In the genomic region with DNA sequence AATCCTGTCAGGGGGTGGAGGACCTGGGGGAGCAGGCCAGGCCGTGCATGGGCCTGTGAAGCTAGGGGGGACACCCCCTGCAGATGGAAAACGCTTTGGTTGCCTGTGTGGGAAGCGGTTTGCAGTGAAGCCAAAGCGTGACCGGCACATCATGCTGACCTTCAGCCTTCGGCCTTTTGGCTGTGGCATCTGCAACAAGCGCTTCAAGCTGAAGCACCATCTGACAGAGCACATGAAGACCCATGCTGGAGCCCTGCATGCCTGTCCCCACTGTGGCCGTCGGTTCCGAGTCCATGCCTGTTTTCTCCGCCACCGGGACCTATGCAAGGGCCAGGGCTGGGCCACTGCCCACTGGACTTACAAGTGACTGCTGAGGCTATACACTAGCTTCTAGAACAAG, we compare ENCODE assay signal across 1 cellular context.
TF ChIP-seq lines count a peak whose summit lies in the region.

No MANE protein-coding gene starts in this region.

TF ChIP-seq in K562, 482 proteins besides CTCF, POLR2A, EP300 and RAD21:
- TF ChIP-seq MYC (IDR thresholded peaks at IDR 0.05; ENCODE audit: low read depth, low read length) (no peak), MYC (CRISPR knock-in tag; IDR thresholded peaks at IDR 0.05; ENCODE audit: borderline replicate concordance, low read depth) (no peak), KDM1A (IDR thresholded peaks at IDR 0.05) (no peak), POLR2G (IDR thresholded peaks at IDR 0.05; ENCODE audit: low read depth, low read length) (0 out of 2 replicates have a peak, but pooled peaks have one; percentile 17), ZNF764 (CRISPR knock-in tag; IDR thresholded peaks at IDR 0.05; ENCODE audit: low read depth) (no peak), RBM25 (IDR thresholded peaks at IDR 0.05; ENCODE audit: low read depth, low read length, severe bottlenecking) (no peak), KLF13 (tag; IDR thresholded peaks at IDR 0.05; ENCODE audit: borderline replicate concordance, low read depth) (no peak), ZFPM2 (CRISPR knock-in tag; IDR thresholded peaks at IDR 0.05) (no peak), CSDE1 (IDR thresholded peaks at IDR 0.05) (no peak), BRF1 (IDR thresholded peaks at IDR 0.05; ENCODE audit: borderline replicate concordance, extremely low read depth, insufficient read length) (no peak), SNRNP70 (optimal IDR thresholded peaks at IDR 0.05; ENCODE audit: low read depth, low read length) (no peak), GTF2A2 (tag; IDR thresholded peaks at IDR 0.05) (no peak), RFX7 (CRISPR knock-in tag; IDR thresholded peaks at IDR 0.05) (no peak), ZFP30 (CRISPR knock-in tag; IDR thresholded peaks at IDR 0.05; ENCODE audit: borderline replicate concordance) (no peak), PTRF (tag; IDR thresholded peaks at IDR 0.05) (no peak), BRD4 (IDR thresholded peaks at IDR 0.05) (no peak), TSC22D4 (tag; IDR thresholded peaks at IDR 0.05) (no peak), KLF6 (CRISPR knock-in tag; IDR thresholded peaks at IDR 0.05; ENCODE audit: borderline replicate concordance) (no peak), HDAC6 (IDR thresholded peaks at IDR 0.05; ENCODE audit: low read depth, low read length) (no peak), FUS (optimal IDR thresholded peaks at IDR 0.05; ENCODE audit: low read depth, low read length) (no peak), KDM5B (IDR thresholded peaks at IDR 0.05; ENCODE audit: insufficient replicate concordance, low read depth, low read length) (peak; percentile 13), CCNT2 (IDR thresholded peaks at IDR 0.05; ENCODE audit: borderline replicate concordance, extremely low read depth, insufficient read length, low read depth, low read length) (no peak), MAFK (IDR thresholded peaks at IDR 0.05; ENCODE audit: low read length) (no peak), RBFOX2 (IDR thresholded peaks at IDR 0.05; ENCODE audit: low read depth, low read length) (peak; percentile 26; the same call in 1 of the 2 replicates), CREB1 (IDR thresholded peaks at IDR 0.05) (no peak), CREB1 (CRISPR knock-in tag; IDR thresholded peaks at IDR 0.05) (no peak), CHD4 (IDR thresholded peaks at IDR 0.05; ENCODE audit: insufficient read depth, insufficient replicate concordance, low read depth, low read length, poor library complexity, severe bottlenecking) (no peak), NR1H2 (CRISPR knock-in tag; IDR thresholded peaks at IDR 0.05) (no peak), CBX3 (IDR thresholded peaks at IDR 0.05; ENCODE audit: borderline replicate concordance in 1 of 2, low read length in 2 of 2) (no peak), NCOA2 (IDR thresholded peaks at IDR 0.05; ENCODE audit: partially characterized antibody in 2 of 2) (no peak), EHMT2 (IDR thresholded peaks at IDR 0.05) (no peak), POLR2AphosphoS5 (IDR thresholded peaks at IDR 0.05; ENCODE audit: control insufficient read depth, insufficient read depth, low read depth, low read length) (0 out of 2 replicates have a peak, but pooled peaks have one; percentile 8), NR3C1 (CRISPR knock-in tag; IDR thresholded peaks at IDR 0.05) (no peak), PPARD (CRISPR knock-in tag; IDR thresholded peaks at IDR 0.05) (no peak)
- TF ChIP-seq, protein P1, sequence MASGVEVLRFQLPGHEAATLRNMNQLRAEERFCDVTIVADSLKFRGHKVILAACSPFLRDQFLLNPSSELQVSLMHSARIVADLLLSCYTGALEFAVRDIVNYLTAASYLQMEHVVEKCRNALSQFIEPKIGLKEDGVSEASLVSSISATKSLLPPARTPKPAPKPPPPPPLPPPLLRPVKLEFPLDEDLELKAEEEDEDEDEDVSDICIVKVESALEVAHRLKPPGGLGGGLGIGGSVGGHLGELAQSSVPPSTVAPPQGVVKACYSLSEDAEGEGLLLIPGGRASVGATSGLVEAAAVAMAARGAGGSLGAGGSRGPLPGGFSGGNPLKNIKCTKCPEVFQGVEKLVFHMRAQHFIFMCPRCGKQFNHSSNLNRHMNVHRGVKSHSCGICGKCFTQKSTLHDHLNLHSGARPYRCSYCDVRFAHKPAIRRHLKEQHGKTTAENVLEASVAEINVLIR (CRISPR knock-in tag; IDR thresholded peaks at IDR 0.05): no peak
- TF ChIP-seq, protein P2, sequence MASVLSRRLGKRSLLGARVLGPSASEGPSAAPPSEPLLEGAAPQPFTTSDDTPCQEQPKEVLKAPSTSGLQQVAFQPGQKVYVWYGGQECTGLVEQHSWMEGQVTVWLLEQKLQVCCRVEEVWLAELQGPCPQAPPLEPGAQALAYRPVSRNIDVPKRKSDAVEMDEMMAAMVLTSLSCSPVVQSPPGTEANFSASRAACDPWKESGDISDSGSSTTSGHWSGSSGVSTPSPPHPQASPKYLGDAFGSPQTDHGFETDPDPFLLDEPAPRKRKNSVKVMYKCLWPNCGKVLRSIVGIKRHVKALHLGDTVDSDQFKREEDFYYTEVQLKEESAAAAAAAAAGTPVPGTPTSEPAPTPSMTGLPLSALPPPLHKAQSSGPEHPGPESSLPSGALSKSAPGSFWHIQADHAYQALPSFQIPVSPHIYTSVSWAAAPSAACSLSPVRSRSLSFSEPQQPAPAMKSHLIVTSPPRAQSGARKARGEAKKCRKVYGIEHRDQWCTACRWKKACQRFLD (CRISPR knock-in tag; IDR thresholded peaks at IDR 0.05): no peak
- TF ChIP-seq, protein P3, sequence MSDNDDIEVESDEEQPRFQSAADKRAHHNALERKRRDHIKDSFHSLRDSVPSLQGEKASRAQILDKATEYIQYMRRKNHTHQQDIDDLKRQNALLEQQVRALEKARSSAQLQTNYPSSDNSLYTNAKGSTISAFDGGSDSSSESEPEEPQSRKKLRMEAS (CRISPR knock-in tag; IDR thresholded peaks at IDR 0.05): no peak
- TF ChIP-seq, protein P4, sequence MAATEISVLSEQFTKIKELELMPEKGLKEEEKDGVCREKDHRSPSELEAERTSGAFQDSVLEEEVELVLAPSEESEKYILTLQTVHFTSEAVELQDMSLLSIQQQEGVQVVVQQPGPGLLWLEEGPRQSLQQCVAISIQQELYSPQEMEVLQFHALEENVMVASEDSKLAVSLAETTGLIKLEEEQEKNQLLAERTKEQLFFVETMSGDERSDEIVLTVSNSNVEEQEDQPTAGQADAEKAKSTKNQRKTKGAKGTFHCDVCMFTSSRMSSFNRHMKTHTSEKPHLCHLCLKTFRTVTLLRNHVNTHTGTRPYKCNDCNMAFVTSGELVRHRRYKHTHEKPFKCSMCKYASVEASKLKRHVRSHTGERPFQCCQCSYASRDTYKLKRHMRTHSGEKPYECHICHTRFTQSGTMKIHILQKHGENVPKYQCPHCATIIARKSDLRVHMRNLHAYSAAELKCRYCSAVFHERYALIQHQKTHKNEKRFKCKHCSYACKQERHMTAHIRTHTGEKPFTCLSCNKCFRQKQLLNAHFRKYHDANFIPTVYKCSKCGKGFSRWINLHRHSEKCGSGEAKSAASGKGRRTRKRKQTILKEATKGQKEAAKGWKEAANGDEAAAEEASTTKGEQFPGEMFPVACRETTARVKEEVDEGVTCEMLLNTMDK (IDR thresholded peaks at IDR 0.05; ENCODE audit: borderline replicate concordance, insufficient read depth, low read depth, low read length, poor library complexity, severe bottlenecking): no peak
- TF ChIP-seq, protein P5, sequence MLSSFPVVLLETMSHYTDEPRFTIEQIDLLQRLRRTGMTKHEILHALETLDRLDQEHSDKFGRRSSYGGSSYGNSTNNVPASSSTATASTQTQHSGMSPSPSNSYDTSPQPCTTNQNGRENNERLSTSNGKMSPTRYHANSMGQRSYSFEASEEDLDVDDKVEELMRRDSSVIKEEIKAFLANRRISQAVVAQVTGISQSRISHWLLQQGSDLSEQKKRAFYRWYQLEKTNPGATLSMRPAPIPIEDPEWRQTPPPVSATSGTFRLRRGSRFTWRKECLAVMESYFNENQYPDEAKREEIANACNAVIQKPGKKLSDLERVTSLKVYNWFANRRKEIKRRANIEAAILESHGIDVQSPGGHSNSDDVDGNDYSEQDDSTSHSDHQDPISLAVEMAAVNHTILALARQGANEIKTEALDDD (IDR thresholded peaks at IDR 0.05): no peak
- TF ChIP-seq, protein P6, sequence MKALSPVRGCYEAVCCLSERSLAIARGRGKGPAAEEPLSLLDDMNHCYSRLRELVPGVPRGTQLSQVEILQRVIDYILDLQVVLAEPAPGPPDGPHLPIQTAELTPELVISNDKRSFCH (CRISPR knock-in tag; IDR thresholded peaks at IDR 0.05): no peak
- TF ChIP-seq, protein P6 (tag; IDR thresholded peaks at IDR 0.05): no peak
- TF ChIP-seq, protein P7, sequence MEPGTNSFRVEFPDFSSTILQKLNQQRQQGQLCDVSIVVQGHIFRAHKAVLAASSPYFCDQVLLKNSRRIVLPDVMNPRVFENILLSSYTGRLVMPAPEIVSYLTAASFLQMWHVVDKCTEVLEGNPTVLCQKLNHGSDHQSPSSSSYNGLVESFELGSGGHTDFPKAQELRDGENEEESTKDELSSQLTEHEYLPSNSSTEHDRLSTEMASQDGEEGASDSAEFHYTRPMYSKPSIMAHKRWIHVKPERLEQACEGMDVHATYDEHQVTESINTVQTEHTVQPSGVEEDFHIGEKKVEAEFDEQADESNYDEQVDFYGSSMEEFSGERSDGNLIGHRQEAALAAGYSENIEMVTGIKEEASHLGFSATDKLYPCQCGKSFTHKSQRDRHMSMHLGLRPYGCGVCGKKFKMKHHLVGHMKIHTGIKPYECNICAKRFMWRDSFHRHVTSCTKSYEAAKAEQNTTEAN (CRISPR knock-in tag; IDR thresholded peaks at IDR 0.05): no peak
- TF ChIP-seq, protein P8, sequence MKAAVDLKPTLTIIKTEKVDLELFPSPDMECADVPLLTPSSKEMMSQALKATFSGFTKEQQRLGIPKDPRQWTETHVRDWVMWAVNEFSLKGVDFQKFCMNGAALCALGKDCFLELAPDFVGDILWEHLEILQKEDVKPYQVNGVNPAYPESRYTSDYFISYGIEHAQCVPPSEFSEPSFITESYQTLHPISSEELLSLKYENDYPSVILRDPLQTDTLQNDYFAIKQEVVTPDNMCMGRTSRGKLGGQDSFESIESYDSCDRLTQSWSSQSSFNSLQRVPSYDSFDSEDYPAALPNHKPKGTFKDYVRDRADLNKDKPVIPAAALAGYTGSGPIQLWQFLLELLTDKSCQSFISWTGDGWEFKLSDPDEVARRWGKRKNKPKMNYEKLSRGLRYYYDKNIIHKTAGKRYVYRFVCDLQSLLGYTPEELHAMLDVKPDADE (conservative IDR thresholded peaks at IDR 0.05; ENCODE audit: control insufficient read depth, low read depth, low read length): no peak
- TF ChIP-seq, protein P9, sequence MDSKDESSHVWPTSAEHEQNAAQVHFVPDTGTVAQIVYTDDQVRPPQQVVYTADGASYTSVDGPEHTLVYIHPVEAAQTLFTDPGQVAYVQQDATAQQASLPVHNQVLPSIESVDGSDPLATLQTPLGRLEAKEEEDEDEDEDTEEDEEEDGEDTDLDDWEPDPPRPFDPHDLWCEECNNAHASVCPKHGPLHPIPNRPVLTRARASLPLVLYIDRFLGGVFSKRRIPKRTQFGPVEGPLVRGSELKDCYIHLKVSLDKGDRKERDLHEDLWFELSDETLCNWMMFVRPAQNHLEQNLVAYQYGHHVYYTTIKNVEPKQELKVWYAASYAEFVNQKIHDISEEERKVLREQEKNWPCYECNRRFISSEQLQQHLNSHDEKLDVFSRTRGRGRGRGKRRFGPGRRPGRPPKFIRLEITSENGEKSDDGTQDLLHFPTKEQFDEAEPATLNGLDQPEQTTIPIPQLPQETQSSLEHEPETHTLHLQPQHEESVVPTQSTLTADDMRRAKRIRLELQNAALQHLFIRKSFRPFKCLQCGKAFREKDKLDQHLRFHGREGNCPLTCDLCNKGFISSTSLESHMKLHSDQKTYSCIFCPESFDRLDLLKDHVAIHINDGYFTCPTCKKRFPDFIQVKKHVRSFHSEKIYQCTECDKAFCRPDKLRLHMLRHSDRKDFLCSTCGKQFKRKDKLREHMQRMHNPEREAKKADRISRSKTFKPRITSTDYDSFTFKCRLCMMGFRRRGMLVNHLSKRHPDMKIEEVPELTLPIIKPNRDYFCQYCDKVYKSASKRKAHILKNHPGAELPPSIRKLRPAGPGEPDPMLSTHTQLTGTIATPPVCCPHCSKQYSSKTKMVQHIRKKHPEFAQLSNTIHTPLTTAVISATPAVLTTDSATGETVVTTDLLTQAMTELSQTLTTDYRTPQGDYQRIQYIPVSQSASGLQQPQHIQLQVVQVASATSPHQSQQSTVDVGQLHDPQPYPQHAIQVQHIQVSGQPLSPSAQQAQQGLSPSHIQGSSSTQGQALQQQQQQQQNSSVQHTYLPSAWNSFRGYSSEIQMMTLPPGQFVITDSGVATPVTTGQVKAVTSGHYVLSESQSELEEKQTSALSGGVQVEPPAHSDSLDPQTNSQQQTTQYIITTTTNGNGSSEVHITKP (IDR thresholded peaks at IDR 0.05; ENCODE audit: partially characterized antibody): peak; percentile 31
